11 cellular contexts compared by ENCODE assay signal in genomic region chr2:129467941-129468340, GRCh38.
"Had no signal": no experiment of that assay in that cellular context is flagged by ENCODE, and none has a peak within 500 bp of the region (broad histone marks: within the 10 kb centered on the region; RNA-seq: fewer than 3 reads in every experiment).

No MANE protein-coding gene starts in this region.

- H2AFZ ChIP-seq: GM23248, GM23338 had no signal

- H3K4me1 Mint-ChIP-seq: GM23338, H9 had no signal

- ATAC-seq: GM23338, HCT116 had no signal

- DNase-seq: GM23248, GOT3, H7, H9, HCEC 1CT, HFFc6 had no signal

- H3K27ac Mint-ChIP-seq: GM23338, H9, HFFc6 had no signal

- H3K4me3 ChIP-seq: GM23248, GM23338, HAP-1 had no signal

- H3K4me2 ChIP-seq: GM23338 had no signal

- H3K9me3 ChIP-seq: HAP-1 had no signal

- FAIRE-seq: H1, H54 had no signal

- H3K4me1 ChIP-seq: HAP-1 had no signal

- H3K36me3 ChIP-seq: HAP-1 had no signal

- H3K27ac ChIP-seq: GM23248 had no signal

- H3K9ac ChIP-seq: GM23248 had no signal

- H3K4me3 Mint-ChIP-seq: GM23338, H9, HFFc6 had no signal
